8 cellular contexts compared by ENCODE assay signal in genomic region chr5:43020294-43020711, GRCh38. TPM values are rescaled to one million over a fixed set of nuclear protein-coding genes. Genes with fewer than 3 reads are reported as not detected.
DNase-seq lines count a peak whose midpoint lies in the region; ATAC-seq and TF ChIP-seq lines count a peak whose summit lies in the region.

No MANE protein-coding gene starts in this region.

- DNase-seq in SJCRH30 (no peak), endothelial cell (ENCODE audit: low spot score) (peak; percentile 13), ovary (no peak), EL (no peak), medulla oblongata (ENCODE audit: extremely low spot score) (no peak)

- 24 to 32% (median 24%) methylated on average over 14 of the region's 14 CpGs for WGBS in ovary, 3 donors

- H3K27ac ChIP-seq in BLaER1 (peak overlapping the region; percentile 93), SJCRH30 (no peak overlapping the region), ovary (no peak overlapping the region)

- peak overlapping the region; percentile 83 for H3K4me2 ChIP-seq in BLaER1

- H3K27ac Mint-ChIP-seq in endothelial cell (ENCODE audit: unreplicated experiment): no peak overlapping the region

- H4K20me1 ChIP-seq in BLaER1: no peaks in the 10 kb centered on the region

- no peaks in the 10 kb centered on the region for H3K36me3 Mint-ChIP-seq in endothelial cell (ENCODE audit: low read depth, unreplicated experiment)

- H3K27me3 ChIP-seq in BLaER1 (no peaks in the 10 kb centered on the region), SJCRH30 (no peaks in the 10 kb centered on the region), ovary (no peaks in the 10 kb centered on the region)

- no peaks in the 10 kb centered on the region for H3K9me3 ChIP-seq in BLaER1
- H3K9me3 ChIP-seq in SJCRH30 (replicated peaks): no peaks in the 10 kb centered on the region
- H3K9me3 ChIP-seq in ovary: no peaks in the 10 kb centered on the region

- TF ChIP-seq POLR2A in ovary (IDR thresholded peaks at IDR 0.05): no peak

- intact Hi-C loops in ovary (cut with DNase I): no loop called here

- no peaks in the 10 kb centered on the region for H3K9me3 Mint-ChIP-seq in endothelial cell (ENCODE audit: unreplicated experiment)

- peak overlapping the region; percentile 95 for H3K4me3 Mint-ChIP-seq in endothelial cell (ENCODE audit: unreplicated experiment)

- peaks cover 12% of the 10 kb centered on the region for H3K27me3 Mint-ChIP-seq in endothelial cell (ENCODE audit: unreplicated experiment)

- H3K4me1 Mint-ChIP-seq in endothelial cell (ENCODE audit: unreplicated experiment): peaks cover 22% of the 10 kb centered on the region

- peak; percentile 9 for TF ChIP-seq CTCF in endothelial cell (IDR thresholded peaks at IDR 0.05; ENCODE audit: unreplicated experiment)
- no peak for TF ChIP-seq CTCF in ovary (IDR thresholded peaks at IDR 0.05)

- peak overlapping the region; percentile 89 for H3K9ac ChIP-seq in BLaER1

- no peak for TF ChIP-seq EP300 in ovary (IDR thresholded peaks at IDR 0.05)

- peak overlapping the region; percentile 75 for H3K4me3 ChIP-seq in BLaER1
- peak overlapping the region; percentile 68 for H3K4me3 ChIP-seq in SJCRH30
- peak overlapping the region; percentile 26 for H3K4me3 ChIP-seq in ovary

- ATAC-seq in GM19023 (IDR thresholded peaks at IDR 0.05; ENCODE audit: unreplicated experiment): peak; percentile 3
- peak; percentile 10 for ATAC-seq in HG03175 (IDR thresholded peaks at IDR 0.05; ENCODE audit: unreplicated experiment)

- H3K36me3 ChIP-seq in BLaER1 (no peaks in the 10 kb centered on the region), SJCRH30 (no peaks in the 10 kb centered on the region), ovary (no peaks in the 10 kb centered on the region)

- H3K4me1 ChIP-seq in BLaER1: peaks cover 28% of the 10 kb centered on the region
- peaks cover 3% of the 10 kb centered on the region; the same call in 1 of the 2 replicates for H3K4me1 ChIP-seq in SJCRH30
- H3K4me1 ChIP-seq in ovary (ENCODE audit: insufficient read depth): peaks cover 4% of the 10 kb centered on the region

RNA-seq across cellular contexts. Expression of gene ANXA2R, which starts 19.8 kb away (rescaled TPM):
- total RNA-seq in SJCRH30 (2014; rRNA removed; shearing (Covaris generic)): 3.3 and 3.5 TPM in 2 replicates
- total RNA-seq in endothelial cell (ENCODE audit: unreplicated experiment) (1.1 TPM), ovary (1 to 10 TPM; 1.1 to 2.7 (median 1.7) TPM)
- polyA plus RNA-seq in ovary: 1 to 10 TPM; 1.2 to 1.6 TPM
